9 cellular contexts compared by ENCODE assay signal in genomic region chr19:38977445-38978314, GRCh38. TPM values are rescaled to one million over a fixed set of nuclear protein-coding genes. Genes with fewer than 3 reads are reported as not detected.
DNase-seq lines count a peak whose midpoint lies in the region; ATAC-seq and TF ChIP-seq lines count a peak whose summit lies in the region.
"Had no signal": no experiment of that assay in that cellular context is flagged by ENCODE, and none has a peak within 500 bp of the region (broad histone marks: within the 10 kb centered on the region; RNA-seq: fewer than 3 reads in every experiment).

No MANE protein-coding gene starts in this region.

- peak; percentile 86 for ATAC-seq in GM18907 (IDR thresholded peaks at IDR 0.05; ENCODE audit: unreplicated experiment)
- peak; percentile 75 for ATAC-seq in HG02759 (IDR thresholded peaks at IDR 0.05; ENCODE audit: unreplicated experiment)
- no peak for ATAC-seq in right cardiac atrium
- ATAC-seq in Right ventricle myocardium inferior: no peak

- peaks cover 8% of the 10 kb centered on the region for H3K9me3 Mint-ChIP-seq in activated CD4-positive, alpha-beta memory T cell treated with anti-CD3 and anti-CD28 coated beads for 36 hours

- peaks cover 0 to 7% (median 3%) of the 10 kb centered on the region in 4 donors for H3K9me3 ChIP-seq in stomach
- no peaks in the 10 kb centered on the region for H3K9me3 ChIP-seq in right cardiac atrium (ENCODE audit: control insufficient read depth, low read length)

- intact Hi-C loops in activated CD4-positive, alpha-beta memory T cell treated with anti-CD3 and anti-CD28 coated beads for 36 hours (cut with micrococcal nuclease): loop anchor here (5.0 to 10.0 kb wide), 3 partner anchors 55 to 550 kb away; partner anchors contain the start of genes FBXO27, PAK4 and RASGRP4
- intact Hi-C loops in stomach (cut with DNase I; ENCODE audit: low total_unique reads) (no loop called here), right cardiac atrium (cut with DNase I) (no loop called here), Right ventricle myocardium inferior (cut with DNase I) (no loop called here)

- no peak for TF ChIP-seq EP300 in stomach (IDR thresholded peaks at IDR 0.05)

- H3K36me3 ChIP-seq in stomach: no peaks in the 10 kb centered on the region

- H3K27ac ChIP-seq in stomach (no peak overlapping the region), right cardiac atrium (ENCODE audit: low read length) (no peak overlapping the region)

- H3K27ac Mint-ChIP-seq in activated CD4-positive, alpha-beta memory T cell treated with anti-CD3 and anti-CD28 coated beads for 36 hours: no peak overlapping the region

- POLR2A ChIA-PET in activated CD4-positive, alpha-beta memory T cell treated with anti-CD3 and anti-CD28 coated beads for 36 hours (lab: Charles Lee): no interaction called here

- no peak for TF ChIP-seq POLR2A in stomach (IDR thresholded peaks at IDR 0.05)

- H3K4me3 Mint-ChIP-seq in activated CD4-positive, alpha-beta memory T cell treated with anti-CD3 and anti-CD28 coated beads for 36 hours: no peak overlapping the region

- no peak for TF ChIP-seq CTCF in stomach (IDR thresholded peaks at IDR 0.05)

- no peak overlapping the region for H3K4me3 ChIP-seq in stomach
- H3K4me3 ChIP-seq in right cardiac atrium (ENCODE audit: low read length): no peak overlapping the region

- H3K4me1 ChIP-seq in stomach: peaks cover 7 to 31% (median 23%) of the 10 kb centered on the region in 4 donors
- H3K4me1 ChIP-seq in right cardiac atrium (ENCODE audit: control insufficient read depth, insufficient read depth, low read length): no peaks in the 10 kb centered on the region

- CTCF ChIA-PET in activated CD4-positive, alpha-beta memory T cell treated with anti-CD3 and anti-CD28 coated beads for 36 hours (lab: Charles Lee): interaction anchor here (0.7 to 4.8 kb wide), 9 partner anchors 8 to 106 kb away, joined by 3 to 23 read pairs (median 3); partner anchors contain the start of genes MRPS12 and SARS2

- H3K36me3 Mint-ChIP-seq in activated CD4-positive, alpha-beta memory T cell treated with anti-CD3 and anti-CD28 coated beads for 36 hours: peaks cover 3% of the 10 kb centered on the region

- H3K27me3 Mint-ChIP-seq in activated CD4-positive, alpha-beta memory T cell treated with anti-CD3 and anti-CD28 coated beads for 36 hours: peaks cover 30% of the 10 kb centered on the region

- H3K4me1 Mint-ChIP-seq in activated CD4-positive, alpha-beta memory T cell treated with anti-CD3 and anti-CD28 coated beads for 36 hours (ENCODE audit: low read depth): peaks cover 24% of the 10 kb centered on the region

- peak; percentile 91 for DNase-seq in activated CD4-positive, alpha-beta memory T cell treated with anti-CD3 and anti-CD28 coated beads for 36 hours
- peak; percentile 81 for DNase-seq in stimulated activated CD4-positive, alpha-beta T cell treated with anti-CD3 and anti-CD28 coated beads, Interleukin-15, amount 100 ng/mL, for 24 hours
- DNase-seq in stomach: no peak
- no peak for DNase-seq in GM03348 (ENCODE audit: low spot score)
- no peak for DNase-seq in right cardiac atrium
- DNase-seq in Right ventricle myocardium inferior (ENCODE audit: missing footprints): no peak

- H3K27me3 ChIP-seq in stomach: peaks cover 0 to 16% (median 9%) of the 10 kb centered on the region in 3 donors
- no peaks in the 10 kb centered on the region for H3K27me3 ChIP-seq in right cardiac atrium (ENCODE audit: control insufficient read depth, insufficient read depth)

- 69 to 79% (median 75%) methylated on average over 14 to 15 of the region's 15 CpGs for WGBS in stomach, 5 donors
- WGBS in right cardiac atrium: 83% methylated on average over 15 of the region's 15 CpGs

RNA-seq across cellular contexts. Expression of gene FBXO17, which starts 2.1 kb away (rescaled TPM):
- not detected for total RNA-seq in activated CD4-positive, alpha-beta memory T cell treated with anti-CD3 and anti-CD28 coated beads for 36 hours
- total RNA-seq in stomach (10 to 100 TPM in 1 of 5 donors, 1 to 10 TPM in 3, not detected in 1; 1.8 to 19.1 (median 6.3) TPM), right cardiac atrium (10 to 100 TPM in 3 of 4 donors, 1 to 10 TPM in 1; 8.5 to 12.9 (median 11.7) TPM), Right ventricle myocardium inferior (2.3 TPM)
- polyA plus RNA-seq in stomach (1 to 10 TPM; 4.7 to 7.9 (median 6.6) TPM), right cardiac atrium (8.2 TPM)
- total RNA-seq: T-helper 2 cell treated with Interferon-gamma antibody and Interleukin-4, amounts not matched to agents 100 ng/mL and 5 ng/mL, for 36 hours had no signal

RNA-seq across cellular contexts. Expression of gene MRPS12, which starts 46.9 kb away (rescaled TPM):
- 10 to 100 TPM; 67.3 to 67.6 TPM for total RNA-seq in activated CD4-positive, alpha-beta memory T cell treated with anti-CD3 and anti-CD28 coated beads for 36 hours
- total RNA-seq in stomach (10 to 100 TPM in 3 of 5 donors, 1 to 10 TPM in 2; 3.8 to 47.5 (median 16.1) TPM), right cardiac atrium (10 to 100 TPM; 49.9 to 68.7 (median 56.7) TPM), Right ventricle myocardium inferior (67.9 TPM)
- polyA plus RNA-seq in stomach (10 to 100 TPM; 44.2 to 73.1 (median 55.3) TPM), right cardiac atrium (80.5 TPM)

RNA-seq across cellular contexts. Expression of gene SARS2, which starts 47.1 kb away (rescaled TPM):
- total RNA-seq in activated CD4-positive, alpha-beta memory T cell treated with anti-CD3 and anti-CD28 coated beads for 36 hours: 10 to 100 TPM; 33.7 to 39.6 TPM
- total RNA-seq in stomach (10 to 100 TPM in 2 of 5 donors, 1 to 10 TPM in 2, not detected in 1; 4.9 to 59.4 (median 18.2) TPM), right cardiac atrium (10 to 100 TPM; 15.5 to 20.3 (median 16.4) TPM), Right ventricle myocardium inferior (16.0 TPM)
- polyA plus RNA-seq in stomach (10 to 100 TPM; 24.1 to 37.8 (median 31.4) TPM), right cardiac atrium (18.5 TPM)

RNA-seq across cellular contexts. Expression of gene FBXO27, which starts 54.7 kb away (rescaled TPM):
- total RNA-seq in activated CD4-positive, alpha-beta memory T cell treated with anti-CD3 and anti-CD28 coated beads for 36 hours: 1 to 10 TPM; 2.2 to 2.4 TPM
- total RNA-seq in stomach (1 to 10 TPM in 3 of 5 donors, under 1 TPM in 1, not detected in 1; 0.89 to 5.5 (median 3.3) TPM), right cardiac atrium (10 to 100 TPM; 18.4 to 26.4 (median 20.2) TPM), Right ventricle myocardium inferior (15.1 TPM)
- polyA plus RNA-seq in stomach (1 to 10 TPM; 2.3 to 7.1 (median 3.2) TPM), right cardiac atrium (10.9 TPM)

Comparison
In these comparisons a context has a peak if more than half of its experiments do, and no peak if none do; other contexts are left out.
1. ATAC-seq: peak in GM18907 (single experiment) and HG02759 (single experiment); none in right cardiac atrium (0 of 2) and Right ventricle myocardium inferior (single experiment).
2. DNase-seq: peak in activated CD4-positive, alpha-beta memory T cell treated with anti-CD3 and anti-CD28 coated beads for 36 hours (single experiment) and stimulated activated CD4-positive, alpha-beta T cell treated with anti-CD3 and anti-CD28 coated beads, Interleukin-15, amount 100 ng/mL, for 24 hours (single experiment); none in stomach (single experiment), GM03348 (single experiment), right cardiac atrium (0 of 3) and Right ventricle myocardium inferior (single experiment).